ENCODE assay signal across 10 cellular contexts in genomic region chr5:60887096-60887495, GRCh38. TPM values are rescaled to one million over a fixed set of nuclear protein-coding genes. Genes with fewer than 3 reads are reported as not detected.
"Had no signal": no experiment of that assay in that cellular context is flagged by ENCODE, and none has a peak within 500 bp of the region (broad histone marks: within the 10 kb centered on the region; RNA-seq: fewer than 3 reads in every experiment).

No MANE protein-coding gene starts in this region.

- FAIRE-seq: H1 had no signal

- H3K9me3 ChIP-seq: HAP-1 had no signal

- H3K27ac ChIP-seq: HL-60, KMS-11 had no signal

- ATAC-seq: GM23338, HCT116 had no signal

- H3K4me2 ChIP-seq: GM23338, KMS-11 had no signal

- H3K4me3 ChIP-seq: GM23338, HAP-1 had no signal

- DNase-seq: H7, HFFc6, IMR-90, KBM-7 had no signal

- H2AFZ ChIP-seq: GM23338 had no signal

- H3K9ac ChIP-seq: KMS-11 had no signal

RNA-seq across cellular contexts. Expression of gene ELOVL7, which starts 43.0 kb away (rescaled TPM):
- polyA plus RNA-seq: IMR-90 had no signal
